7 cellular contexts compared by ENCODE assay signal in the genomic region with DNA sequence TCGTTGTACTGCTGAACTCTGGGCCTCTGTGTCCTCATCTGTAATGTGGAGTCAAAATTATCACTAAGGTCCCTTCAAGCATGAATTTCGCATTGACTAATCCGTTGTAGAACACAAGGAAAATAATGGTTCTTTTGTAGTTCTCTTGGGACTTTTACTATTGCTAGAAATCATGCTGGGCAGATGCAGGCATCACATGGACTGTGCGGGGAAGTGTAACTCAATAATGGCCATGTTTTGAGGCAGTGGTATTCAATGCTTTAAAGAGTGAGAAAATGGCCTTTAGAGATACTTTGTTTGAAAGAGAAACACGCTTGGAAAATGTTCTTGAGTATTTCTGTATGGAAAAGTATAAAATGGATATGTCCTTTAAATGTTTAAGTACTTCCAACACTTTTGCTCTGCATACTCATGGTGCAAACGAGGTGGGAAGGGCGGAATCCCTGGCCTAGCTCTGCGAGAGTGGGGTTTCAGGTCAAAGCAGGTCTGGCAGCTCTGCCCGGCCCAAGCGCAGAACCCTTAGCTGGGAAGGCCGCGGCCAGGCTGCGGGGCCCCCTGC.
DNase-seq lines count a peak whose midpoint lies in the region; ATAC-seq, FAIRE-seq and TF ChIP-seq lines count a peak whose summit lies in the region.

No MANE protein-coding gene starts in this region.

- FAIRE-seq in RCC 7860 (lab: Jason Lieb, UNC): no peak

- peak overlapping the region; percentile 35 to 68 (median 66) for H3K4me3 ChIP-seq in sigmoid colon

- TF ChIP-seq CTCF in sigmoid colon (IDR thresholded peaks at IDR 0.05): peak in 1 of 4 experiments; percentile 42

- H3K36me3 ChIP-seq in sigmoid colon: no peaks in the 10 kb centered on the region

- intact Hi-C loops in sigmoid colon (cut with DNase I): loop anchor here (5.0 kb wide), 1 partner anchor 93 kb away; no protein-coding TSS in a partner anchor

- ATAC-seq in GM18907 (IDR thresholded peaks at IDR 0.05; ENCODE audit: unreplicated experiment) (peak; percentile 26), HG02885 (IDR thresholded peaks at IDR 0.05; ENCODE audit: poor library complexity, unreplicated experiment) (no peak)

- no peaks in the 10 kb centered on the region for H3K27me3 ChIP-seq in sigmoid colon

- H3K27ac ChIP-seq in sigmoid colon: peak overlapping the region; percentile 71 to 81 (median 74)

- H3K9me3 ChIP-seq in sigmoid colon: no peaks in the 10 kb centered on the region

- 26 to 47% methylated on average over 13 of the region's 13 CpGs for WGBS in sigmoid colon, 2 donors

- DNase-seq in RPMI7951 (ENCODE audit: low read depth): peak; percentile 3
- peak; percentile 8 for DNase-seq in germinal center (ENCODE audit: low spot score)
- no peak for DNase-seq in sigmoid colon
- DNase-seq in RCC 7860 (ENCODE audit: low spot score): no peak
- DNase-seq in NCI-H146 treated with DMSO at 0.1 percent for 48 hours (lab: John Stamatoyannopoulos, UW; ENCODE audit: unreplicated experiment): no peak

- TF ChIP-seq EP300 in sigmoid colon (IDR thresholded peaks at IDR 0.05): no peak

- peaks cover 0 to 15% (median 10%) of the 10 kb centered on the region in 4 donors for H3K4me1 ChIP-seq in sigmoid colon

- TF ChIP-seq POLR2A in sigmoid colon (IDR thresholded peaks at IDR 0.05): no peak

Comparison
In these comparisons a context has a peak if more than half of its experiments do, and no peak if none do; other contexts are left out.
1. DNase-seq: peak in RPMI7951 (single experiment) and germinal center (single experiment); none in sigmoid colon (single experiment), RCC 7860 (single experiment) and NCI-H146 treated with DMSO at 0.1 percent for 48 hours (single experiment).